In genomic region chr17:43467981-43468541, GRCh38 we compare ENCODE assay signal across 11 cellular contexts. TPM values are rescaled to one million over a fixed set of nuclear protein-coding genes. Genes with fewer than 3 reads are reported as not detected.
DNase-seq lines count a peak whose midpoint lies in the region; ATAC-seq and TF ChIP-seq lines count a peak whose summit lies in the region.
"Had no signal": no experiment of that assay in that cellular context is flagged by ENCODE, and none has a peak within 500 bp of the region (broad histone marks: within the 10 kb centered on the region; RNA-seq: fewer than 3 reads in every experiment).

No MANE protein-coding gene starts in this region.

- 69 to 87% methylated on average over 6 of the region's 6 CpGs for WGBS in sigmoid colon, 2 donors

- intact Hi-C loops in sigmoid colon (cut with DNase I): no loop called here

- DNase-seq in G401 (ENCODE audit: low spot score) (peak; percentile 63), SJCRH30 (peak; percentile 36 to 46), fibroblast of the aortic adventitia (ENCODE audit: low read depth) (peak; percentile 88), sigmoid colon (peak; percentile 77), SHP77 (lab: John Stamatoyannopoulos, UW) (no peak)
- DNase-seq in activated CD4-positive, alpha-beta T cell treated with anti-CD3 and anti-CD28 coated beads for 4 hours: no peak
- no peak for DNase-seq in activated T-cell treated with anti-CD3 and anti-CD28 coated beads, Interleukin-2, amount 50 U/mL, for 4 hours
- DNase-seq: mucosa of descending colon, NCI-H2029 had no signal

- peak in 1 of 4 donors; percentile 3 for TF ChIP-seq EP300 in sigmoid colon (IDR thresholded peaks at IDR 0.05)

- H3K36me3 ChIP-seq in SJCRH30: no peaks in the 10 kb centered on the region
- no peaks in the 10 kb centered on the region for H3K36me3 ChIP-seq in sigmoid colon
- H3K36me3 ChIP-seq: ascending aorta had no signal

- no peak overlapping the region for H3K4me3 ChIP-seq in SJCRH30
- H3K4me3 ChIP-seq in fibroblast of the aortic adventitia (ENCODE audit: low read depth, low read length): no peak overlapping the region
- no peak overlapping the region for H3K4me3 ChIP-seq in sigmoid colon
- H3K4me3 ChIP-seq: ascending aorta, mucosa of descending colon had no signal

- no peak for TF ChIP-seq POLR2A in sigmoid colon (IDR thresholded peaks at IDR 0.05)

- in situ Hi-C loops in G401 (cut with HindIII; ENCODE audit: low sequenced_read_pairs): no loop called here

- no peaks in the 10 kb centered on the region for H3K9me3 ChIP-seq in SJCRH30 (replicated peaks)
- H3K9me3 ChIP-seq in sigmoid colon: no peaks in the 10 kb centered on the region
- H3K9me3 ChIP-seq: ascending aorta, mucosa of descending colon had no signal

- no peaks in the 10 kb centered on the region for H3K36me3 Mint-ChIP-seq in activated T-cell treated with anti-CD3 and anti-CD28 coated beads, Interleukin-2, amount 50 U/mL, for 4 hours (ENCODE audit: insufficient read depth)

- no peak for ATAC-seq in GM19397 (IDR thresholded peaks at IDR 0.05; ENCODE audit: unreplicated experiment)
- ATAC-seq in activated T-cell treated with anti-CD3 and anti-CD28 coated beads, Interleukin-2, amount 50 U/mL, for 4 hours: no peak
- ATAC-seq: mucosa of descending colon had no signal

- no peak overlapping the region for H3K4me3 Mint-ChIP-seq in activated T-cell treated with anti-CD3 and anti-CD28 coated beads, Interleukin-2, amount 50 U/mL, for 4 hours

- H3K27ac ChIP-seq in SJCRH30: peak overlapping the region; percentile 88
- H3K27ac ChIP-seq in sigmoid colon: peak overlapping the region in 2 of 4 donors; percentile 8 to 9
- H3K27ac ChIP-seq: ascending aorta had no signal

- no peaks in the 10 kb centered on the region for H3K27me3 ChIP-seq in SJCRH30
- no peaks in the 10 kb centered on the region for H3K27me3 ChIP-seq in sigmoid colon
- H3K27me3 ChIP-seq: ascending aorta had no signal

- no peaks in the 10 kb centered on the region for H3K9me3 Mint-ChIP-seq in activated T-cell treated with anti-CD3 and anti-CD28 coated beads, Interleukin-2, amount 50 U/mL, for 4 hours

- H3K27me3 Mint-ChIP-seq in activated T-cell treated with anti-CD3 and anti-CD28 coated beads, Interleukin-2, amount 50 U/mL, for 4 hours (ENCODE audit: low read depth): peaks cover 5% of the 10 kb centered on the region

- peaks cover 21% of the 10 kb centered on the region for H3K4me1 ChIP-seq in SJCRH30
- H3K4me1 ChIP-seq in sigmoid colon: peaks cover 0 to 13% (median 12%) of the 10 kb centered on the region in 4 donors
- H3K4me1 ChIP-seq: ascending aorta had no signal

- TF ChIP-seq CTCF in fibroblast of the aortic adventitia (IDR thresholded peaks at IDR 0.05; ENCODE audit: insufficient read depth, low read length) (peak; percentile 14), sigmoid colon (IDR thresholded peaks at IDR 0.05) (no peak)

- no peaks in the 10 kb centered on the region for H3K4me1 Mint-ChIP-seq in activated T-cell treated with anti-CD3 and anti-CD28 coated beads, Interleukin-2, amount 50 U/mL, for 4 hours (ENCODE audit: low read depth)

RNA-seq across cellular contexts. Expression of gene DHX8, which starts 15.7 kb away (rescaled TPM):
- total RNA-seq in G401 (2014; rRNA removed; shearing (Covaris generic)): 25.9 and 43.7 TPM in 2 replicates
- 54.3 and 56.2 TPM in 2 replicates for total RNA-seq in SJCRH30 (2014; rRNA removed; shearing (Covaris generic))
- total RNA-seq in fibroblast of the aortic adventitia (ENCODE audit: low replicate concordance) (44.1 and 58.4 TPM in 2 replicates), sigmoid colon (10 to 100 TPM; 19.8 to 39.6 (median 26.5) TPM)
- 10 to 100 TPM; 12.0 to 37.7 (median 16.6) TPM for polyA plus RNA-seq in sigmoid colon
- 10 to 100 TPM; 54.3 to 58.3 (median 56.7) TPM for total RNA-seq in activated T-cell treated with anti-CD3 and anti-CD28 coated beads, Interleukin-2, amount 50 U/mL, for 4 hours

Comparison
In these comparisons a context has a peak if more than half of its experiments do, and no peak if none do; other contexts are left out.
1. DNase-seq: peak in G401 (single experiment), SJCRH30 (2 of 2), fibroblast of the aortic adventitia (single experiment) and sigmoid colon (single experiment); none in activated CD4-positive, alpha-beta T cell treated with anti-CD3 and anti-CD28 coated beads for 4 hours (0 of 2), activated T-cell treated with anti-CD3 and anti-CD28 coated beads, Interleukin-2, amount 50 U/mL, for 4 hours (single experiment) and SHP77 (0 of 2).